ENCODE assay signal across 23 cellular contexts in the genomic region with DNA sequence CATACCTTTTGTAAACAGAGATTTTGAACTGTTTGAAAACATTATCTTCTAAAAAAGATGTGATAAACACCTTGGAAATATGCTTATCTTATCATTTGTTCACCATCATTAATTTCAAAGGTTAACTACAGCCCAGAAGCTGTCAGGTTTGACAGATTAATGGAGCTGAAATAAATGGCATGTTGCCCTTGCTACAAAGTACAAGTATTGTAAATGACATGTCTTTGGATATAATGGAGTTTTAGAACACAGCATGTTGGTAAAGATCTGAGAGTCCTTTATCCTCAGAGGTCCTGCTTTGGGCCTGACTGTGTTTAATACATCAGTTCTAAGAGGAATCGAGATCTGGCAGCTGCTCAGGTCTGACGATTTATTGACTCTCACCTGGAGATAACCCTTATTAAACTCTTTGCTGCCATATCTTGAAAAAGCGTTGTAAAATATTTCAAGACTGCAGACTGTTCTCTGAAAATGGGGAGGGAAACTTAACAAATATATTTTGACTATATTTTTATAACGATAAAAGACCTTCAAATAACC.
"Had no signal": no experiment of that assay in that cellular context is flagged by ENCODE, and none has a peak within 500 bp of the region (broad histone marks: within the 10 kb centered on the region; RNA-seq: fewer than 3 reads in every experiment).

No MANE protein-coding gene starts in this region.

- H3K27me3 ChIP-seq: breast epithelium, neural progenitor cell, right lobe of liver had no signal

- ATAC-seq: activated naive CD8-positive, alpha-beta T cell treated with anti-CD3 and anti-CD28 coated beads, Interleukin-2, amount 50 U/mL, for 24 hours; activated T-helper 17 cell treated with anti-CD3 and anti-CD28 coated beads, Interleukin-2, amount 50 U/mL, for 72 hours; right lobe of liver; stimulated activated naive CD8-positive, alpha-beta T cell treated with anti-CD3 and anti-CD28 coated beads, Interleukin-15, amount 100 ng/mL, for 72 hours had no signal

- H3K4me3 ChIP-seq: breast epithelium, coronary artery, left ventricle myocardium inferior, neural progenitor cell, right lobe of liver, smooth muscle cell had no signal

- H3K4me2 ChIP-seq: neural progenitor cell, smooth muscle cell had no signal

- H3K9ac ChIP-seq: neural progenitor cell had no signal

- H3K27ac ChIP-seq: breast epithelium, coronary artery, left ventricle myocardium inferior, neural progenitor cell, right lobe of liver had no signal

- H2AFZ ChIP-seq: neural progenitor cell had no signal

- H3K9me3 ChIP-seq: right lobe of liver had no signal

- FAIRE-seq: endometrium, frontal cortex, kidney had no signal

- H3K4me1 ChIP-seq: breast epithelium, left ventricle myocardium inferior, neural progenitor cell, right lobe of liver had no signal

- H3K36me3 ChIP-seq: breast epithelium, left ventricle myocardium inferior, neural progenitor cell, right lobe of liver had no signal

- DNase-seq: activated B cell treated with CpG ODN at 0.5 μM for 24 hours; activated CD4-positive, alpha-beta memory T cell treated with anti-CD3 and anti-CD28 coated beads, Interleukin-2, amount 10 ng/mL, durations not matched to agents 7 days and 5 days; activated CD4-positive, alpha-beta T cell treated with anti-CD3 and anti-CD28 coated beads for 48 hours; activated naive CD4-positive, alpha-beta T cell treated with anti-CD3 and anti-CD28 coated beads for 36 hours; activated naive CD8-positive, alpha-beta T cell treated with anti-CD3 and anti-CD28 coated beads, Interleukin-2, amount 50 U/mL, for 24 hours; activated T-cell treated with anti-CD3 and anti-CD28 coated beads, Interleukin-2, amount 50 U/mL, for 1 hour; anterior cingulate cortex; erythroblast; head of caudate nucleus; kidney; left ventricle myocardium inferior; right lobe of liver; stimulated activated CD4-positive, alpha-beta T cell treated with anti-CD3 and anti-CD28 coated beads, Interleukin-4, amount 100 ng/mL, for 1 hour; stimulated activated naive CD8-positive, alpha-beta T cell treated with anti-CD3 and anti-CD28 coated beads, Interleukin-15, amount 100 ng/mL, for 72 hours; T-helper 1 cell; T-helper 9 cell had no signal
